Comparison of ENCODE assay signal across 11 cellular contexts in genomic region chr4:7904942-7905341, GRCh38. TPM values are rescaled to one million over a fixed set of nuclear protein-coding genes. Genes with fewer than 3 reads are reported as not detected.
DNase-seq lines count a peak whose midpoint lies in the region; ATAC-seq and TF ChIP-seq lines count a peak whose summit lies in the region.
"Had no signal": no experiment of that assay in that cellular context is flagged by ENCODE, and none has a peak within 500 bp of the region (broad histone marks: within the 10 kb centered on the region; RNA-seq: fewer than 3 reads in every experiment).

No MANE protein-coding gene starts in this region.

- intact Hi-C loops in breast epithelium (cut with DNase I; ENCODE audit: low total_unique reads), result no loop called here
- intact Hi-C loops in left ventricle myocardium superior (cut with micrococcal nuclease), result no loop called here

- H3K27ac ChIP-seq in breast epithelium, result peak overlapping the region; percentile 48 to 54
- H3K27ac ChIP-seq: VCaP had no signal

- in situ Hi-C loops in HAP-1 (cut with MboI; ENCODE audit: low sequenced_read_pairs), result no loop called here

- H3K27me3 ChIP-seq in HAP-1 (ENCODE audit: low read depth) (no peaks in the 10 kb centered on the region), breast epithelium (no peaks in the 10 kb centered on the region)

- H3K36me3 ChIP-seq in HAP-1 (replicated peaks), result no peaks in the 10 kb centered on the region
- no peaks in the 10 kb centered on the region for H3K36me3 ChIP-seq in breast epithelium

- H3K4me1 Mint-ChIP-seq in progenitor cell of endocrine pancreas (ENCODE audit: low read depth), result peaks cover 26% of the 10 kb centered on the region

- peak; percentile 51 for ATAC-seq in left ventricle myocardium superior

- DNase-seq in HAP-1 (ENCODE audit: low spot score in 2 of 2) (peak; percentile 40 to 48), breast epithelium (ENCODE audit: low spot score in 2 of 2) (no peak), left ventricle myocardium superior (no peak), superior temporal gyrus (ENCODE audit: extremely low spot score) (peak; percentile 67), NCI-H2029 treated with DMSO at 0.1 percent for 48 hours (lab: John Stamatoyannopoulos, UW) (no peak), progenitor cell of endocrine pancreas (ENCODE audit: low spot score, unreplicated experiment) (no peak), T1000 (lab: John Stamatoyannopoulos, UW) (no peak)
- DNase-seq in stimulated activated CD8-positive, alpha-beta memory T cell treated with anti-CD3 and anti-CD28 coated beads, Interleukin-4, amount 100 ng/mL, for 48 hours, result no peak
- DNase-seq: activated naive CD4-positive, alpha-beta T cell treated with anti-CD3 and anti-CD28 coated beads, Interleukin-2, amount 10 ng/mL, durations not matched to agents 7 days and 5 days had no signal

- TF ChIP-seq POLR2A in breast epithelium (IDR thresholded peaks at IDR 0.05), result no peak

- no peaks in the 10 kb centered on the region for H3K36me3 Mint-ChIP-seq in progenitor cell of endocrine pancreas (ENCODE audit: insufficient read depth)
- H3K36me3 Mint-ChIP-seq: activated naive CD4-positive, alpha-beta T cell treated with anti-CD3 and anti-CD28 coated beads, Interleukin-2, amount 10 ng/mL, durations not matched to agents 7 days and 5 days had no signal

- TF ChIP-seq CTCF in breast epithelium (IDR thresholded peaks at IDR 0.05), result no peak
- no peak for TF ChIP-seq CTCF in progenitor cell of endocrine pancreas (IDR thresholded peaks at IDR 0.05; ENCODE audit: unreplicated experiment)

- no peaks in the 10 kb centered on the region for H3K27me3 Mint-ChIP-seq in progenitor cell of endocrine pancreas
- H3K27me3 Mint-ChIP-seq: activated naive CD4-positive, alpha-beta T cell treated with anti-CD3 and anti-CD28 coated beads, Interleukin-2, amount 10 ng/mL, durations not matched to agents 7 days and 5 days had no signal

- no peak overlapping the region for H3K4me3 Mint-ChIP-seq in progenitor cell of endocrine pancreas (ENCODE audit: low read depth)
- H3K4me3 Mint-ChIP-seq: activated naive CD4-positive, alpha-beta T cell treated with anti-CD3 and anti-CD28 coated beads, Interleukin-2, amount 10 ng/mL, durations not matched to agents 7 days and 5 days; stimulated activated naive CD8-positive, alpha-beta T cell treated with anti-CD3 and anti-CD28 coated beads, Interleukin-15, Interleukin-2, amounts not matched to agents 100 ng/mL and 50 ng/mL, for 24 hours had no signal

- H3K4me3 ChIP-seq in HAP-1 (no peak overlapping the region), breast epithelium (no peak overlapping the region)

- H3K4me1 ChIP-seq in HAP-1 (peaks cover 68% of the 10 kb centered on the region), breast epithelium (peaks cover 0 to 12% of the 10 kb centered on the region in 2 donors)

- no peaks in the 10 kb centered on the region for H3K9me3 Mint-ChIP-seq in progenitor cell of endocrine pancreas (ENCODE audit: low read depth)
- H3K9me3 Mint-ChIP-seq: activated naive CD4-positive, alpha-beta T cell treated with anti-CD3 and anti-CD28 coated beads, Interleukin-2, amount 10 ng/mL, durations not matched to agents 7 days and 5 days; stimulated activated naive CD8-positive, alpha-beta T cell treated with anti-CD3 and anti-CD28 coated beads, Interleukin-15, Interleukin-2, amounts not matched to agents 100 ng/mL and 50 ng/mL, for 24 hours had no signal

- no peak overlapping the region for H3K27ac Mint-ChIP-seq in progenitor cell of endocrine pancreas
- H3K27ac Mint-ChIP-seq: activated naive CD4-positive, alpha-beta T cell treated with anti-CD3 and anti-CD28 coated beads, Interleukin-2, amount 10 ng/mL, durations not matched to agents 7 days and 5 days; stimulated activated naive CD8-positive, alpha-beta T cell treated with anti-CD3 and anti-CD28 coated beads, Interleukin-15, Interleukin-2, amounts not matched to agents 100 ng/mL and 50 ng/mL, for 24 hours had no signal

- H3K9me3 ChIP-seq in HAP-1 (no peaks in the 10 kb centered on the region), breast epithelium (no peaks in the 10 kb centered on the region)

RNA-seq across cellular contexts. Expression of gene AFAP1, which starts 34.7 kb away (rescaled TPM):
- total RNA-seq in breast epithelium (10 to 100 TPM; 14.5 to 21.6 (median 16.6) TPM), left ventricle myocardium superior (7.7 TPM), progenitor cell of endocrine pancreas (31.9 and 32.9 TPM in 2 replicates)

Comparison
In these comparisons a context has a peak if more than half of its experiments do, and no peak if none do; other contexts are left out.
1. DNase-seq: peak in HAP-1 (2 of 2) and superior temporal gyrus (single experiment); none in breast epithelium (0 of 2), left ventricle myocardium superior (single experiment), NCI-H2029 treated with DMSO at 0.1 percent for 48 hours (single experiment), progenitor cell of endocrine pancreas (single experiment), stimulated activated CD8-positive, alpha-beta memory T cell treated with anti-CD3 and anti-CD28 coated beads, Interleukin-4, amount 100 ng/mL, for 48 hours (single experiment) and T1000 (single experiment).